ENCODE assay signal across 9 cellular contexts in genomic region chr4:113445286-113445685, GRCh38.
DNase-seq lines count a peak whose midpoint lies in the region; ATAC-seq, FAIRE-seq and TF ChIP-seq lines count a peak whose summit lies in the region.
"Had no signal": no experiment of that assay in that cellular context is flagged by ENCODE, and none has a peak within 500 bp of the region (broad histone marks: within the 10 kb centered on the region; RNA-seq: fewer than 3 reads in every experiment).

No MANE protein-coding gene starts in this region.

- POLR2A ChIA-PET in A549 (lab: Yijun Ruan, JAX), result no interaction called here

- H3K27ac ChIP-seq in A549 (peak overlapping the region in 1 of 2 experiments; percentile 45; a peak in 1 of 6 replicates), WERI-Rb-1 (no peak overlapping the region)

- no peaks in the 10 kb centered on the region for H3K27me3 ChIP-seq in WERI-Rb-1 (ENCODE audit: insufficient read depth, low read depth, severe bottlenecking)

- ATAC-seq in A549, result peak in 1 of 2 experiments; percentile 28; a peak in 1 of 6 replicates
- no peak for ATAC-seq in HG03045 (IDR thresholded peaks at IDR 0.05; ENCODE audit: unreplicated experiment)
- no peak for ATAC-seq in GM19324 (IDR thresholded peaks at IDR 0.05; ENCODE audit: low FRiP score, unreplicated experiment)

- peak overlapping the region; percentile 47 for H3K4me2 ChIP-seq in A549

- no peak for TF ChIP-seq CTCF in A549 (IDR thresholded peaks at IDR 0.05)
- no peak for TF ChIP-seq CTCF in choroid plexus epithelial cell (conservative IDR thresholded peaks at IDR 0.05; ENCODE audit: low read depth, low read length)
- TF ChIP-seq CTCF in WERI-Rb-1 (IDR thresholded peaks at IDR 0.05; ENCODE audit: low read depth, low read length), result no peak

- peaks cover 24% of the 10 kb centered on the region for H3K4me1 ChIP-seq in A549
- H3K4me1 ChIP-seq: Caco-2 had no signal

- no peak for TF ChIP-seq EP300 in A549 (IDR thresholded peaks at IDR 0.05)

- DNase-seq in A549 (ENCODE audit: low read depth in 1 of 2, low spot score in 1 of 2) (peak in 1 of 2 experiments; percentile 23), LHCN-M2 (ENCODE audit: low read depth) (peak; percentile 97), choroid plexus epithelial cell (ENCODE audit: low read depth) (peak; percentile 97), mucosa of gallbladder (ENCODE audit: low spot score) (peak; percentile 26), G401 (ENCODE audit: low spot score) (no peak), WERI-Rb-1 (no peak)
- DNase-seq: Caco-2 had no signal

- CTCF ChIA-PET in A549 (lab: Yijun Ruan, JAX), result no interaction called here

- H3K4me3 ChIP-seq in A549, result no peak overlapping the region
- no peak overlapping the region for H3K4me3 ChIP-seq in choroid plexus epithelial cell (ENCODE audit: low read depth, low read length)
- H3K4me3 ChIP-seq in WERI-Rb-1 (ENCODE audit: low read depth, low read length), result no peak overlapping the region

- H3K9me3 ChIP-seq in A549 (no peaks in the 10 kb centered on the region; the same call in 2 of the 3 replicates), WERI-Rb-1 (ENCODE audit: severe bottlenecking) (no peaks in the 10 kb centered on the region)
- H3K9me3 ChIP-seq: Caco-2 had no signal

- no peaks in the 10 kb centered on the region for H3K36me3 ChIP-seq in WERI-Rb-1

- 45% methylated on average over 5 of the region's 5 CpGs for WGBS in A549 (ENCODE audit: missing lambda C conversion rate)

- in situ Hi-C loops in G401 (cut with HindIII; ENCODE audit: low sequenced_read_pairs), result no loop called here

- no peak for TF ChIP-seq POLR2A in A549 (IDR thresholded peaks at IDR 0.05; ENCODE audit: low read length)

- no peak for TF ChIP-seq RAD21 in A549 (conservative IDR thresholded peaks at IDR 0.05 in 1 of 2, IDR thresholded peaks at IDR 0.05 in 1 of 2)

- FAIRE-seq in A549 (lab: Jason Lieb, UNC), result no peak

TF ChIP-seq in A549, 52 proteins besides CTCF, POLR2A, EP300 and RAD21:
- no peak for TF ChIP-seq PBX3 (IDR thresholded peaks at IDR 0.05)
- no peak for TF ChIP-seq JUNB (IDR thresholded peaks at IDR 0.05)
- no peak for TF ChIP-seq CBX8 (IDR thresholded peaks at IDR 0.05)
- 0 out of 4 replicates have a peak, but pooled peaks of 1 of the 2 experiments have one; percentile 24 for TF ChIP-seq CEBPB (IDR thresholded peaks at IDR 0.05)

Comparison
In these comparisons a context has a peak if more than half of its experiments do, and no peak if none do; other contexts are left out.
1. DNase-seq: peak in LHCN-M2 (single experiment), choroid plexus epithelial cell (single experiment) and mucosa of gallbladder (single experiment); none in G401 (single experiment) and WERI-Rb-1 (single experiment).